In genomic region chr15:55992769-55993110, GRCh38 we compare ENCODE assay signal across 8 cellular contexts. TPM values are rescaled to one million over a fixed set of nuclear protein-coding genes. Genes with fewer than 3 reads are reported as not detected.
DNase-seq lines count a peak whose midpoint lies in the region; ATAC-seq and TF ChIP-seq lines count a peak whose summit lies in the region.

No MANE protein-coding gene starts in this region.

- peaks cover 30% of the 10 kb centered on the region for H3K79me2 ChIP-seq in DOHH2 (ENCODE audit: control insufficient read depth, low read length)

- H3K27ac ChIP-seq in DOHH2 (ENCODE audit: low read depth, low read length) (peak overlapping the region; percentile 33), SJCRH30 (peak overlapping the region; percentile 74)

- ATAC-seq in GM21825 (IDR thresholded peaks at IDR 0.05; ENCODE audit: unreplicated experiment) = no peak
- ATAC-seq in GM21786 (IDR thresholded peaks at IDR 0.05; ENCODE audit: unreplicated experiment) = no peak

- peak overlapping the region; percentile 93 for H3K4me2 ChIP-seq in DOHH2 (ENCODE audit: low read length)

- no peaks in the 10 kb centered on the region for H3K9me2 ChIP-seq in DOHH2 (replicated peaks; ENCODE audit: control insufficient read depth, low read length)

- H3F3A ChIP-seq in DOHH2 (ENCODE audit: control insufficient read depth, insufficient read depth) = no peaks in the 10 kb centered on the region

- no peaks in the 10 kb centered on the region; the same call in 1 of the 2 replicates for H4K20me1 ChIP-seq in DOHH2 (ENCODE audit: control insufficient read depth, insufficient read depth, low read depth, low read length)

- H3K9me3 ChIP-seq in DOHH2 (ENCODE audit: control insufficient read depth, insufficient read depth, low read length) (no peaks in the 10 kb centered on the region), SJCRH30 (replicated peaks) (no peaks in the 10 kb centered on the region)

- H3K27me3 ChIP-seq in DOHH2 (ENCODE audit: control insufficient read depth, low read length) = peaks cover 4% of the 10 kb centered on the region; the same call in 1 of the 2 replicates
- no peaks in the 10 kb centered on the region for H3K27me3 ChIP-seq in SJCRH30

- TF ChIP-seq CTCF in DOHH2 (IDR thresholded peaks at IDR 0.05; ENCODE audit: low read depth, low read length, poor library complexity, severe bottlenecking) (no peak), fibroblast of mammary gland (conservative IDR thresholded peaks at IDR 0.05; ENCODE audit: control insufficient read depth, insufficient read depth, low read depth, low read length) (no peak)

- H3K4me3 ChIP-seq in DOHH2 (ENCODE audit: low read length) = peak overlapping the region; percentile 81
- H3K4me3 ChIP-seq in SJCRH30 = peak overlapping the region; percentile 95
- H3K4me3 ChIP-seq in fibroblast of mammary gland (ENCODE audit: control insufficient read depth, low read depth, low read length) = peak overlapping the region; percentile 79

- no peak for DNase-seq in SJCRH30
- no peak for DNase-seq in fibroblast of mammary gland (ENCODE audit: low read depth)
- peak; percentile 30 for DNase-seq in pons (ENCODE audit: low spot score)
- no peak for DNase-seq in NCI-H2196 (lab: John Stamatoyannopoulos, UW; ENCODE audit: unreplicated experiment)
- DNase-seq in stimulated activated naive CD4-positive, alpha-beta T cell treated with Interleukin-2 at 50 U/mL for 16 hours (lab: John Stamatoyannopoulos, UW) = no peak

- H3K4me1 ChIP-seq in DOHH2 (ENCODE audit: control insufficient read depth, low read length) (peaks cover 21% of the 10 kb centered on the region), SJCRH30 (peaks cover 3% of the 10 kb centered on the region; the same call in 1 of the 2 replicates)

- peaks cover 3% of the 10 kb centered on the region; the same call in 1 of the 2 replicates for H3K36me3 ChIP-seq in DOHH2 (ENCODE audit: control insufficient read depth, low read length)
- no peaks in the 10 kb centered on the region for H3K36me3 ChIP-seq in SJCRH30

RNA-seq across cellular contexts. Expression of gene NEDD4, which starts 0.7 kb away (rescaled TPM):
- 23.4 and 26.0 TPM in 2 replicates for total RNA-seq in SJCRH30 (2014; rRNA removed; shearing (Covaris generic))
